Comparison of ENCODE assay signal across 11 cellular contexts in genomic region chr15:99845009-99845408, GRCh38.
DNase-seq lines count a peak whose midpoint lies in the region; ATAC-seq and TF ChIP-seq lines count a peak whose summit lies in the region.
"Had no signal": no experiment of that assay in that cellular context is flagged by ENCODE, and none has a peak within 500 bp of the region (broad histone marks: within the 10 kb centered on the region; RNA-seq: fewer than 3 reads in every experiment).

No MANE protein-coding gene starts in this region.

- 40% methylated on average over 3 of the region's 3 CpGs for WGBS in mammary epithelial cell (ENCODE audit: low coverage, missing lambda C conversion rate)

- H3K9me2 ChIP-seq in MM.1S (replicated peaks; ENCODE audit: insufficient read depth, low read length), result no peaks in the 10 kb centered on the region

- H3K79me2 ChIP-seq in mammary epithelial cell (ENCODE audit: insufficient read depth, low read length), result no peaks in the 10 kb centered on the region
- no peaks in the 10 kb centered on the region for H3K79me2 ChIP-seq in MM.1S (ENCODE audit: low read length)

- H2AFZ ChIP-seq in mammary epithelial cell (ENCODE audit: low read depth, low read length) (no peak overlapping the region), MM.1S (ENCODE audit: low read length) (no peak overlapping the region)

- H3K9ac ChIP-seq in mammary epithelial cell (ENCODE audit: insufficient read depth, low read length) (no peak overlapping the region), MM.1S (ENCODE audit: low read length) (no peak overlapping the region)

- no peaks in the 10 kb centered on the region for H3F3A ChIP-seq in MM.1S (ENCODE audit: insufficient read depth, low read length)

- dilution Hi-C loops in mammary epithelial cell (cut with HindIII; ENCODE audit: low sequenced_read_pairs), result no loop called here

- no peaks in the 10 kb centered on the region for H3K36me3 ChIP-seq in mammary epithelial cell (ENCODE audit: insufficient read depth, low read length)
- no peaks in the 10 kb centered on the region for H3K36me3 ChIP-seq in MM.1S (replicated peaks; ENCODE audit: insufficient read depth, low read length)
- H3K36me3 ChIP-seq in left lung, result no peaks in the 10 kb centered on the region

- no TSS peak for BruUV-seq in mammary epithelial cell (replicated peaks; lab: Mats Ljungman, UMichigan)

- H3K4me2 ChIP-seq in mammary epithelial cell (ENCODE audit: insufficient read depth, low read depth, low read length), result no peak overlapping the region
- no peak overlapping the region for H3K4me2 ChIP-seq in MM.1S (ENCODE audit: low read depth, low read length)

- H3K4me3 ChIP-seq in mammary epithelial cell (replicated peaks in 1 of 3; ENCODE audit: insufficient read depth in 1 of 3, low read depth in 2 of 3, low read length in 3 of 3), result no peak overlapping the region
- no peak overlapping the region for H3K4me3 ChIP-seq in MM.1S (ENCODE audit: low read length)
- H3K4me3 ChIP-seq in left lung, result no peak overlapping the region

- TF ChIP-seq CTCF in mammary epithelial cell (conservative IDR thresholded peaks at IDR 0.05 in 1 of 2, IDR thresholded peaks at IDR 0.05 in 1 of 2; ENCODE audit: extremely low read depth in 1 of 2, insufficient read depth in 1 of 2, low read depth in 1 of 2, low read length in 2 of 2) (no peak), omental fat pad (IDR thresholded peaks at IDR 0.05) (no peak), MM.1S (IDR thresholded peaks at IDR 0.05; ENCODE audit: low read length) (no peak), left lung (IDR thresholded peaks at IDR 0.05) (no peak)

- H3K27ac ChIP-seq in mammary epithelial cell (ENCODE audit: insufficient read depth, low read depth, low read length), result no peak overlapping the region
- no peak overlapping the region for H3K27ac ChIP-seq in MM.1S (ENCODE audit: low read length)
- no peak overlapping the region for H3K27ac ChIP-seq in left lung

- in situ Hi-C loops in mammary epithelial cell (cut with MboI; ENCODE audit: low sequenced_read_pairs in 2 of 2), result no loop called here

- peaks cover 5% of the 10 kb centered on the region for H3K4me1 ChIP-seq in mammary epithelial cell (ENCODE audit: insufficient read depth, low read length)
- H3K4me1 ChIP-seq in MM.1S (ENCODE audit: low read length), result no peaks in the 10 kb centered on the region
- H3K4me1 ChIP-seq in left lung, result no peaks in the 10 kb centered on the region

- H3K9me3 ChIP-seq in mammary epithelial cell (replicated peaks; ENCODE audit: insufficient read depth, low read length) (no peaks in the 10 kb centered on the region), MM.1S (replicated peaks; ENCODE audit: insufficient read depth, low read length) (no peaks in the 10 kb centered on the region), left lung (no peaks in the 10 kb centered on the region)

- intact Hi-C loops in mammary epithelial cell (cut with micrococcal nuclease) (no loop called here), left lung (cut with DNase I) (no loop called here)

- CTCF ChIA-PET in mammary epithelial cell (lab: Charles Lee; ENCODE audit: low non-redundant PET), result no interaction called here

- ATAC-seq in GM18499 (IDR thresholded peaks at IDR 0.05; ENCODE audit: insufficient read depth, unreplicated experiment) (peak; percentile 49), GM19438 (IDR thresholded peaks at IDR 0.05; ENCODE audit: low read depth, unreplicated experiment) (peak; percentile 55), HG03460 (IDR thresholded peaks at IDR 0.05; ENCODE audit: unreplicated experiment) (peak; percentile 74), omental fat pad (ENCODE audit: low FRiP score) (no peak), left lung (no peak)
- ATAC-seq: natural killer cell had no signal

- DNase-seq in mammary epithelial cell, result peak; percentile 59
- no peak for DNase-seq in omental fat pad (ENCODE audit: low spot score)
- DNase-seq in MM.1S, result no peak
- no peak for DNase-seq in left lung
- DNase-seq in NK-92 (lab: John Stamatoyannopoulos, UW; ENCODE audit: unreplicated experiment), result no peak
- DNase-seq: activated effector memory CD4-positive, alpha-beta T cell treated with Interleukin-2 at 50 U/mL for 16 hours; DMS79; natural killer cell had no signal

- H4K20me1 ChIP-seq in mammary epithelial cell (ENCODE audit: insufficient read depth, low read length) (no peaks in the 10 kb centered on the region), MM.1S (ENCODE audit: insufficient read depth, low read length) (no peaks in the 10 kb centered on the region)

- no peaks in the 10 kb centered on the region for H3K27me3 ChIP-seq in mammary epithelial cell (ENCODE audit: insufficient read depth, low read length)
- H3K27me3 ChIP-seq in MM.1S (replicated peaks; ENCODE audit: insufficient read depth, low read length), result no peaks in the 10 kb centered on the region
- no peaks in the 10 kb centered on the region for H3K27me3 ChIP-seq in left lung

Comparison
In these comparisons a context has a peak if more than half of its experiments do, and no peak if none do; other contexts are left out.
1. ATAC-seq: peak in GM18499 (single experiment), GM19438 (single experiment) and HG03460 (single experiment); none in omental fat pad (single experiment) and left lung (single experiment).